ENCODE assay signal across 8 cellular contexts in genomic region chr18:79517322-79517721, GRCh38.
DNase-seq lines count a peak whose midpoint lies in the region; ATAC-seq and TF ChIP-seq lines count a peak whose summit lies in the region.
"Had no signal": no experiment of that assay in that cellular context is flagged by ENCODE, and none has a peak within 500 bp of the region (broad histone marks: within the 10 kb centered on the region; RNA-seq: fewer than 3 reads in every experiment).

No MANE protein-coding gene starts in this region.

- no peaks in the 10 kb centered on the region for H3K36me3 ChIP-seq in Panc1 (ENCODE audit: control insufficient read depth, insufficient read depth, low read length)

- no peaks in the 10 kb centered on the region for H3K4me1 ChIP-seq in Panc1 (ENCODE audit: control insufficient read depth, insufficient read depth, low read length)

- H3K27ac ChIP-seq in Panc1 (ENCODE audit: low read length) = no peak overlapping the region

- H3K9me3 ChIP-seq in Panc1 (ENCODE audit: control insufficient read depth, insufficient read depth, low read depth, low read length) = no peaks in the 10 kb centered on the region

- H3K27ac Mint-ChIP-seq in immature natural killer cell = peak overlapping the region; percentile 14 to 82 (median 62)
- H3K27ac Mint-ChIP-seq in stimulated activated naive CD8-positive, alpha-beta T cell treated with anti-CD3 and anti-CD28 coated beads, Interleukin-15, amount 100 ng/mL, for 72 hours = peak overlapping the region; percentile 98

- no peaks in the 10 kb centered on the region for H3K27me3 ChIP-seq in Panc1 (ENCODE audit: control insufficient read depth, insufficient read depth, low read length)

- no TSS peak for BruUV-seq in Panc1 (replicated peaks; lab: Mats Ljungman, UMichigan)

- no peak overlapping the region for H3K4me3 ChIP-seq in Panc1 (ENCODE audit: low read depth in 2 of 2, low read length in 2 of 2)

- intact Hi-C loops in Panc1 (cut with micrococcal nuclease; ENCODE audit: unreplicated experiment) = no loop called here

- H3K27me3 Mint-ChIP-seq in immature natural killer cell (ENCODE audit: low read depth in 3 of 3) = peaks cover under 1 to 4% (median 1%) of the 10 kb centered on the region in 3 donors
- H3K27me3 Mint-ChIP-seq in stimulated activated naive CD8-positive, alpha-beta T cell treated with anti-CD3 and anti-CD28 coated beads, Interleukin-15, amount 100 ng/mL, for 72 hours = no peaks in the 10 kb centered on the region

- TF ChIP-seq CTCF in Panc1 (IDR thresholded peaks at IDR 0.05) = no peak

- DNase-seq in Panc1 (ENCODE audit: low read depth, low spot score) (no peak), immature natural killer cell (no peak), NCI-H345 treated with DMSO at 0.1 percent for 48 hours (lab: John Stamatoyannopoulos, UW; ENCODE audit: unreplicated experiment) (no peak)
- peak; percentile 48 for DNase-seq in activated T-cell treated with anti-CD3 and anti-CD28 coated beads, Interleukin-2, amount 50 U/mL, for 1 hour
- DNase-seq in stimulated activated naive CD8-positive, alpha-beta T cell treated with anti-CD3 and anti-CD28 coated beads, Interleukin-15, amount 100 ng/mL, for 72 hours = peak in 1 of 2 donors; percentile 64
- DNase-seq in NK-92 treated with Interleukin-12 subunit alpha and Interleukin-12 subunit beta, amount 100 ng/mL, for 24 hours (lab: John Stamatoyannopoulos, UW) = no peak
- DNase-seq: cortex of kidney had no signal

- POLR2A ChIA-PET in Panc1 (lab: Charles Lee) = no interaction called here

- H3K9me3 Mint-ChIP-seq in immature natural killer cell = no peaks in the 10 kb centered on the region
- H3K9me3 Mint-ChIP-seq in stimulated activated naive CD8-positive, alpha-beta T cell treated with anti-CD3 and anti-CD28 coated beads, Interleukin-15, amount 100 ng/mL, for 72 hours = no peaks in the 10 kb centered on the region

- CTCF ChIA-PET in Panc1 (lab: Charles Lee) = no interaction called here

- peaks cover 36 to 37% of the 10 kb centered on the region in 2 donors for H3K4me1 Mint-ChIP-seq in immature natural killer cell
- H3K4me1 Mint-ChIP-seq in stimulated activated naive CD8-positive, alpha-beta T cell treated with anti-CD3 and anti-CD28 coated beads, Interleukin-15, amount 100 ng/mL, for 72 hours = peaks cover 77% of the 10 kb centered on the region

- H3K36me3 Mint-ChIP-seq in immature natural killer cell = peaks cover 0 to 4% (median 0%) of the 10 kb centered on the region in 3 donors

- ATAC-seq in Panc1 (0 out of 2 replicates have a peak, but pooled peaks have one; percentile 22), SK-N-SH treated with all-trans-retinoic acid at 6 μM for 48 hours (no peak)
- ATAC-seq in stimulated activated naive CD8-positive, alpha-beta T cell treated with anti-CD3 and anti-CD28 coated beads, Interleukin-15, amount 100 ng/mL, for 72 hours = peak; percentile 51

- in situ Hi-C loops in Panc1 (cut with HindIII; ENCODE audit: low pct_unique_long_range_greater_than_20kb, low sequenced_read_pairs) = no loop called here

- peak overlapping the region in 1 of 5 donors; percentile 39 for H3K4me3 Mint-ChIP-seq in immature natural killer cell
- H3K4me3 Mint-ChIP-seq in stimulated activated naive CD8-positive, alpha-beta T cell treated with anti-CD3 and anti-CD28 coated beads, Interleukin-15, amount 100 ng/mL, for 72 hours = peak overlapping the region; percentile 81 to 83

TF ChIP-seq in SK-N-SH treated with all-trans-retinoic acid at 6 μM for 48 hours, 23 proteins besides CTCF, POLR2A, EP300 and RAD21:
- TF ChIP-seq ZC3H10 (CRISPR knock-in tag; IDR thresholded peaks at IDR 0.05) = no peak
- no peak for TF ChIP-seq CREB5 (CRISPR knock-in tag; IDR thresholded peaks at IDR 0.05; ENCODE audit: low read depth)
- TF ChIP-seq PATZ1 (CRISPR knock-in tag; IDR thresholded peaks at IDR 0.05; ENCODE audit: borderline replicate concordance) = no peak
- TF ChIP-seq CSRNP3 (CRISPR knock-in tag; IDR thresholded peaks at IDR 0.05) = no peak
- TF ChIP-seq ISL1 (CRISPR knock-in tag; IDR thresholded peaks at IDR 0.05) = no peak
